In genomic region chr2:131528981-131529863, GRCh38 we compare ENCODE assay signal across 10 cellular contexts. TPM values are rescaled to one million over a fixed set of nuclear protein-coding genes. Genes with fewer than 3 reads are reported as not detected.
DNase-seq lines count a peak whose midpoint lies in the region; ATAC-seq and TF ChIP-seq lines count a peak whose summit lies in the region.
"Not testable (repeated sequence)": the region's sequence is repeated elsewhere in the genome, so short reads cannot be mapped to it uniquely, and the experiment has no call there.
"Had no signal": no experiment of that assay in that cellular context is flagged by ENCODE, and none has a peak within 500 bp of the region (broad histone marks: within the 10 kb centered on the region; RNA-seq: fewer than 3 reads in every experiment).

No MANE protein-coding gene starts in this region.

- H3K9me3 ChIP-seq in suprapubic skin = not testable (repeated sequence)

- not testable (repeated sequence) for H3K36me3 Mint-ChIP-seq in activated CD8-positive, alpha-beta T cell treated with anti-CD3 and anti-CD28 coated beads, Interleukin-2, amount 10 ng/mL, durations not matched to agents 7 days and 5 days (ENCODE audit: low read depth)

- H3K27me3 Mint-ChIP-seq in activated CD8-positive, alpha-beta T cell treated with anti-CD3 and anti-CD28 coated beads, Interleukin-2, amount 10 ng/mL, durations not matched to agents 7 days and 5 days (ENCODE audit: low read depth) = not testable (repeated sequence)

- peaks cover 25% of the 10 kb centered on the region for H3K4me1 Mint-ChIP-seq in activated CD8-positive, alpha-beta T cell treated with anti-CD3 and anti-CD28 coated beads, Interleukin-2, amount 10 ng/mL, durations not matched to agents 7 days and 5 days (ENCODE audit: low read depth)

- H3K4me3 ChIP-seq in GM12875 (ENCODE audit: low read depth, low read length) (peak overlapping the region; percentile 59), epithelial cell of proximal tubule (ENCODE audit: low read depth, low read length) (peak overlapping the region; percentile 47), suprapubic skin (peak overlapping the region; percentile 49)

- peak overlapping the region; percentile 57 for H3K27ac Mint-ChIP-seq in activated CD8-positive, alpha-beta T cell treated with anti-CD3 and anti-CD28 coated beads, Interleukin-2, amount 10 ng/mL, durations not matched to agents 7 days and 5 days

- ATAC-seq in GM19467 (IDR thresholded peaks at IDR 0.05; ENCODE audit: unreplicated experiment) (peak; percentile 62), HG02870 (IDR thresholded peaks at IDR 0.05; ENCODE audit: unreplicated experiment) (peak; percentile 56), HG03575 (IDR thresholded peaks at IDR 0.05; ENCODE audit: extremely low read depth, insufficient number of reproducible peaks, low FRiP score, unreplicated experiment) (peak; percentile 50)
- peak; percentile 4 for ATAC-seq in activated CD8-positive, alpha-beta T cell treated with anti-CD3 and anti-CD28 coated beads, Interleukin-2, amount 10 ng/mL, durations not matched to agents 7 days and 5 days

- not testable (repeated sequence) for TF ChIP-seq CTCF in GM12875 (IDR thresholded peaks at IDR 0.05; ENCODE audit: borderline replicate concordance, insufficient read depth, low read depth, low read length); epithelial cell of proximal tubule (conservative IDR thresholded peaks at IDR 0.05; ENCODE audit: low read depth, low read length); suprapubic skin (IDR thresholded peaks at IDR 0.05)

- peak overlapping the region; percentile 62 for H3K4me3 Mint-ChIP-seq in activated CD8-positive, alpha-beta T cell treated with anti-CD3 and anti-CD28 coated beads, Interleukin-2, amount 10 ng/mL, durations not matched to agents 7 days and 5 days

- not testable (repeated sequence) for TF ChIP-seq EP300 in suprapubic skin (IDR thresholded peaks at IDR 0.05)

- CTCF ChIA-PET in activated CD8-positive, alpha-beta T cell treated with anti-CD3 and anti-CD28 coated beads, Interleukin-2, amount 10 ng/mL, durations not matched to agents 7 days and 5 days (lab: Charles Lee) = interaction anchor here (1.3 to 3.6 kb wide), 2 partner anchors 36 to 115 kb away, joined by 3 to 21 read pairs; partner anchors contain the start of gene MZT2A

- peak; percentile 27 for DNase-seq in activated CD8-positive, alpha-beta T cell treated with anti-CD3 and anti-CD28 coated beads, Interleukin-2, amount 10 ng/mL, durations not matched to agents 7 days and 5 days
- not testable (repeated sequence) for DNase-seq in epithelial cell of proximal tubule (ENCODE audit: low read depth)
- DNase-seq in myocyte (ENCODE audit: low read depth) (peak; percentile 57), suprapubic skin (ENCODE audit: low spot score in 2 of 2) (peak; percentile 48 to 77)

- not testable (repeated sequence) for H3K27ac ChIP-seq in suprapubic skin

- POLR2A ChIA-PET in activated CD8-positive, alpha-beta T cell treated with anti-CD3 and anti-CD28 coated beads, Interleukin-2, amount 10 ng/mL, durations not matched to agents 7 days and 5 days (lab: Charles Lee) = not testable (repeated sequence)

- not testable (repeated sequence) for H3K27me3 ChIP-seq in suprapubic skin

- not testable (repeated sequence) for TF ChIP-seq POLR2A in suprapubic skin (IDR thresholded peaks at IDR 0.05)

- peaks cover 15% of the 10 kb centered on the region for H3K4me1 ChIP-seq in suprapubic skin

- not testable (repeated sequence) for H3K9me3 Mint-ChIP-seq in activated CD8-positive, alpha-beta T cell treated with anti-CD3 and anti-CD28 coated beads, Interleukin-2, amount 10 ng/mL, durations not matched to agents 7 days and 5 days (ENCODE audit: insufficient read depth)

- H3K36me3 ChIP-seq in suprapubic skin = not testable (repeated sequence)

- WGBS in suprapubic skin = 56% methylated on average over 22 of the region's 26 CpGs

RNA-seq across cellular contexts. Expression of gene CCDC74A, which starts 1.5 kb away (rescaled TPM):
- total RNA-seq in activated CD8-positive, alpha-beta T cell treated with anti-CD3 and anti-CD28 coated beads, Interleukin-2, amount 10 ng/mL, durations not matched to agents 7 days and 5 days = 10 to 100 TPM in 1 of 2 experiments, 1 to 10 TPM in 1; 9.4 to 10.0 TPM
- 22.7 and 27.8 TPM in 2 replicates for total RNA-seq in epithelial cell of proximal tubule
- 7.8 and 8.5 TPM in 2 replicates for total RNA-seq in myocyte
- 5.7 TPM for polyA plus RNA-seq in myocyte (2012)
- total RNA-seq in suprapubic skin = 10 to 100 TPM in 2 of 4 donors, 1 to 10 TPM in 2; 3.9 to 11.2 (median 8.3) TPM

RNA-seq across cellular contexts. Expression of gene MZT2A, which starts 37.0 kb away (rescaled TPM):
- total RNA-seq in activated CD8-positive, alpha-beta T cell treated with anti-CD3 and anti-CD28 coated beads, Interleukin-2, amount 10 ng/mL, durations not matched to agents 7 days and 5 days = 100 to 1,000 TPM; 181 to 191 TPM
- total RNA-seq in epithelial cell of proximal tubule (219 and 362 TPM in 2 replicates), myocyte (35.1 and 35.5 TPM in 2 replicates), suprapubic skin (10 to 100 TPM; 29.9 to 78.5 (median 46.7) TPM)
- 63.3 TPM for polyA plus RNA-seq in myocyte (2012)

RNA-seq across cellular contexts. Expression of gene TUBA3D, which starts 53.3 kb away (rescaled TPM):
- not detected for total RNA-seq in activated CD8-positive, alpha-beta T cell treated with anti-CD3 and anti-CD28 coated beads, Interleukin-2, amount 10 ng/mL, durations not matched to agents 7 days and 5 days
- total RNA-seq in epithelial cell of proximal tubule (not detected in 2 replicates), myocyte (not detected in 2 replicates), suprapubic skin (not detected)
- polyA plus RNA-seq in myocyte (2012) = 0.19 TPM
- total RNA-seq: cardiac muscle cell, mononuclear cell had no signal

Comparison
In these comparisons a context has a peak if more than half of its experiments do, and no peak if none do; other contexts are left out.
1. ATAC-seq: peak in every context shown above with its lines; median percentile 62 in GM19467; 56 in HG02870; 50 in HG03575; 4 in activated CD8-positive, alpha-beta T cell treated with anti-CD3 and anti-CD28 coated beads, Interleukin-2, amount 10 ng/mL, durations not matched to agents 7 days and 5 days.